Comparison of ENCODE assay signal across 22 cellular contexts in genomic region chrX:71210829-71211228, GRCh38. TPM values are rescaled to one million over a fixed set of nuclear protein-coding genes. Genes with fewer than 3 reads are reported as not detected.
DNase-seq lines count a peak whose midpoint lies in the region; ATAC-seq and TF ChIP-seq lines count a peak whose summit lies in the region.
"Had no signal": no experiment of that assay in that cellular context is flagged by ENCODE, and none has a peak within 500 bp of the region (broad histone marks: within the 10 kb centered on the region; RNA-seq: fewer than 3 reads in every experiment).

No MANE protein-coding gene starts in this region.

- H3K36me3 Mint-ChIP-seq in HFFc6 (ENCODE audit: low read depth) = no peaks in the 10 kb centered on the region
- H3K36me3 Mint-ChIP-seq: CD4-positive, alpha-beta memory T cell; IgD-negative memory B cell had no signal

- peaks cover 7% of the 10 kb centered on the region for H3K27me3 Mint-ChIP-seq in HFFc6 (ENCODE audit: insufficient read depth)

- peak; percentile 59 for DNase-seq in AG20443 (ENCODE audit: low spot score)
- DNase-seq in HFFc6 = peak; percentile 1
- peak; percentile 41 for DNase-seq in adipocyte (ENCODE audit: low read depth)
- peak; percentile 66 to 89 for DNase-seq in foreskin fibroblast
- no peak for DNase-seq in hepatic stellate cell (ENCODE audit: low spot score)
- no peak for DNase-seq in activated naive CD4-positive, alpha-beta T cell (lab: John Stamatoyannopoulos, UW)
- DNase-seq: Calu3; CD4-positive, alpha-beta memory T cell; NCI-H1105 treated with DMSO at 0.1 percent for 48 hours; NCI-H187; NCI-H345; NCI-H526 treated with DMSO at 0.1 percent for 48 hours; NK-92 treated with Interleukin-12 subunit alpha and Interleukin-12 subunit beta, amount 100 ng/mL, for 24 hours; OCI-M1; SIG-M5 had no signal

- H3K4me1 Mint-ChIP-seq in HFFc6 (ENCODE audit: low read depth) = peaks cover 9% of the 10 kb centered on the region
- H3K4me1 Mint-ChIP-seq: CD4-positive, alpha-beta memory T cell; IgD-negative memory B cell had no signal

- H3K9me3 ChIP-seq in adipocyte (ENCODE audit: control insufficient read depth, low read length) = no peaks in the 10 kb centered on the region

- no peak overlapping the region for H3K9ac ChIP-seq in adipocyte (ENCODE audit: low read length)

- peaks cover 26% of the 10 kb centered on the region for H3K27me3 ChIP-seq in adipocyte (replicated peaks; ENCODE audit: control insufficient read depth, insufficient read depth, low read length)

- no peaks in the 10 kb centered on the region for H3K4me1 ChIP-seq in adipocyte (ENCODE audit: control insufficient read depth, insufficient read depth, low read length)

- H3K36me3 ChIP-seq in adipocyte (ENCODE audit: control insufficient read depth, insufficient read depth, low read length, severe bottlenecking) = no peaks in the 10 kb centered on the region

- no peak overlapping the region for H3K4me3 ChIP-seq in adipocyte (ENCODE audit: low read length)
- H3K4me3 ChIP-seq in foreskin fibroblast (ENCODE audit: low read depth in 1 of 2, low read length in 2 of 2) = no peak overlapping the region
- H3K4me3 ChIP-seq: GM12878 had no signal

- no peak overlapping the region; the same call in 1 of the 2 replicates for H3K27ac Mint-ChIP-seq in HFFc6
- H3K27ac Mint-ChIP-seq: CD4-positive, alpha-beta memory T cell; IgD-negative memory B cell had no signal

- no peaks in the 10 kb centered on the region for H3K9me3 Mint-ChIP-seq in HFFc6
- H3K9me3 Mint-ChIP-seq: CD4-positive, alpha-beta memory T cell had no signal

- no peak for TF ChIP-seq CTCF in HFFc6 (IDR thresholded peaks at IDR 0.05)
- TF ChIP-seq CTCF in foreskin fibroblast (IDR thresholded peaks at IDR 0.05; ENCODE audit: low read depth, low read length) = no peak

- ATAC-seq in GM19467 (IDR thresholded peaks at IDR 0.05; ENCODE audit: unreplicated experiment) (no peak), HG02610 (IDR thresholded peaks at IDR 0.05; ENCODE audit: unreplicated experiment) (no peak)
- ATAC-seq: GM12878 had no signal

- H3K4me3 Mint-ChIP-seq in HFFc6 = no peak overlapping the region
- H3K4me3 Mint-ChIP-seq: CD4-positive, alpha-beta memory T cell had no signal

RNA-seq across cellular contexts. Expression of gene GJB1, which starts 12.2 kb away (rescaled TPM):
- total RNA-seq in HFFc6 (2021; fragmentation: NEBNext Ultra II Directional; extraction: Animal tissue kit (Norgen Biotek cat#: 25700)) = not detected
- total RNA-seq: CD4-positive, alpha-beta memory T cell; GM12878; H1; LHCN-M2; RPMI7951 had no signal

RNA-seq across cellular contexts. Expression of gene ZMYM3, which starts 43.1 kb away (rescaled TPM):
- total RNA-seq in HFFc6 (2021; fragmentation: NEBNext Ultra II Directional; extraction: Animal tissue kit (Norgen Biotek cat#: 25700)) = 10 to 100 TPM; 26.3 to 32.4 (median 28.4) TPM

Comparison
In these comparisons a context has a peak if more than half of its experiments do, and no peak if none do; other contexts are left out.
1. DNase-seq: peak in AG20443 (single experiment), HFFc6 (single experiment), adipocyte (single experiment) and foreskin fibroblast (2 of 2); none in hepatic stellate cell (single experiment) and activated naive CD4-positive, alpha-beta T cell (0 of 4).